Comparison of ENCODE assay signal across 38 cellular contexts in the genomic region with DNA sequence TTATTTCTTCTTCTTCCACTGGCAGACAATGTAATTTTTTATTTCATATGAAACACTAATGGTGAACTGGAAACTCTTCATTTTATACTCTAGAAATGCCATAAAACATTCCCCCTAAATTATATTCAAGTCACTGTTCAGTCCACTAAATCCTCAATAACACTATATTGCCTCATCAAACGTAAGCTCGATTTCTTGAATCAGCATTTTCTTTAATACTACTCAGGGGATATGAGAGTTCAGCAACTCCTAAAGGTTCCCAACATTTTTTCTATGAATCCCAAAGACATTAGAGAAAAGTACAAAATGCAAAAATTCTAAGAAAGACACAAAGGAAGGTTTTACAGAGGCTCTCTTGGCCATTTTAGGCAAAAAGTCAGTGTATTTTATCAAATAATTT. TPM values are rescaled to one million over a fixed set of nuclear protein-coding genes. Genes with fewer than 3 reads are reported as not detected.
"Had no signal": no experiment of that assay in that cellular context is flagged by ENCODE, and none has a peak within 500 bp of the region (broad histone marks: within the 10 kb centered on the region; RNA-seq: fewer than 3 reads in every experiment).

No MANE protein-coding gene starts in this region.

- H3K9me3 Mint-ChIP-seq: activated B cell treated with CpG ODN at 0.5 μM for 24 hours; activated CD4-positive, alpha-beta memory T cell treated with anti-CD3 and anti-CD28 coated beads for 36 hours; activated CD4-positive, alpha-beta T cell treated with anti-CD3 and anti-CD28 coated beads, Interleukin-2, amount 10 ng/mL, durations not matched to agents 24 days and 14 days; activated CD8-positive, alpha-beta T cell treated with anti-CD3 and anti-CD28 coated beads for 36 hours; activated naive CD4-positive, alpha-beta T cell treated with anti-CD3 and anti-CD28 coated beads for 36 hours; activated naive CD4-positive, alpha-beta T cell treated with anti-CD3 and anti-CD28 coated beads, Interleukin-2, amount 50 U/mL, for 72 hours; activated naive CD8-positive, alpha-beta T cell treated with anti-CD3 and anti-CD28 coated beads for 36 hours; activated T-cell treated with anti-CD3 and anti-CD28 coated beads, Interleukin-2, amount 50 U/mL, for 4 hours; activated T-cell treated with anti-CD3 and anti-CD28 coated beads, Interleukin-2, amount 50 U/mL, for 72 hours; activated T-helper 1 cell treated with anti-CD3 and anti-CD28 coated beads, Interleukin-12 subunit alpha, Interleukin-12 subunit beta, Interleukin-2, Interleukin-4 antibody, amounts not matched to agents 30 ng/mL and 10 ng/mL and 1 ng/mL, durations not matched to agents 14 hours and 24 hours and 36 hours; activated T-helper 17 cell treated with anti-CD3 and anti-CD28 coated beads, Interleukin-2, amount 50 U/mL, for 72 hours; T-helper 1 cell treated with Interleukin-12 subunit alpha and Interleukin-12 subunit beta and Interleukin-4 antibody, amounts not matched to agents 30 μg/mL and 1 μg/mL, for 36 hours; T-helper 2 cell treated with Interferon-gamma antibody and Interleukin-4, amounts not matched to agents 5 μg/mL and 100 μg/mL, for 36 hours had no signal

- H3K27me3 ChIP-seq: adrenal gland, body of pancreas, brain microvascular endothelial cell, breast epithelium had no signal

- H3K9me3 ChIP-seq: adrenal gland, body of pancreas, breast epithelium had no signal

- H3K4me3 Mint-ChIP-seq: activated B cell treated with CpG ODN at 0.5 μM for 24 hours; activated CD4-positive, alpha-beta memory T cell treated with anti-CD3 and anti-CD28 coated beads for 36 hours; activated CD4-positive, alpha-beta T cell treated with anti-CD3 and anti-CD28 coated beads, Interleukin-2, amount 10 ng/mL, durations not matched to agents 24 days and 14 days; activated CD8-positive, alpha-beta T cell treated with anti-CD3 and anti-CD28 coated beads for 36 hours; activated naive CD4-positive, alpha-beta T cell treated with anti-CD3 and anti-CD28 coated beads for 36 hours; activated naive CD8-positive, alpha-beta T cell treated with anti-CD3 and anti-CD28 coated beads for 36 hours; activated T-cell treated with anti-CD3 and anti-CD28 coated beads, Interleukin-2, amount 50 U/mL, for 4 hours; activated T-cell treated with anti-CD3 and anti-CD28 coated beads, Interleukin-2, amount 50 U/mL, for 72 hours; activated T-helper 1 cell treated with anti-CD3 and anti-CD28 coated beads, Interleukin-12 subunit alpha, Interleukin-12 subunit beta, Interleukin-2, Interleukin-4 antibody, amounts not matched to agents 30 ng/mL and 10 ng/mL and 1 ng/mL, durations not matched to agents 14 hours and 24 hours and 36 hours; activated T-helper 17 cell treated with anti-CD3 and anti-CD28 coated beads, Interleukin-2, amount 50 U/mL, for 72 hours; T-helper 1 cell treated with Interleukin-12 subunit alpha and Interleukin-12 subunit beta and Interleukin-4 antibody, amounts not matched to agents 30 μg/mL and 1 μg/mL, for 36 hours; T-helper 2 cell treated with Interferon-gamma antibody and Interleukin-4, amounts not matched to agents 5 μg/mL and 100 μg/mL, for 36 hours had no signal

- H3K4me1 ChIP-seq: adrenal gland, breast epithelium had no signal

- H3K4me3 ChIP-seq: adrenal gland, body of pancreas, breast epithelium had no signal

- H3K27ac Mint-ChIP-seq: activated B cell treated with CpG ODN at 0.5 μM for 24 hours; activated CD4-positive, alpha-beta memory T cell treated with anti-CD3 and anti-CD28 coated beads for 36 hours; activated CD4-positive, alpha-beta T cell treated with anti-CD3 and anti-CD28 coated beads, Interleukin-2, amount 10 ng/mL, durations not matched to agents 24 days and 14 days; activated CD8-positive, alpha-beta T cell treated with anti-CD3 and anti-CD28 coated beads for 36 hours; activated naive CD4-positive, alpha-beta T cell treated with anti-CD3 and anti-CD28 coated beads for 36 hours; activated naive CD4-positive, alpha-beta T cell treated with anti-CD3 and anti-CD28 coated beads, Interleukin-2, amount 50 U/mL, for 72 hours; activated naive CD8-positive, alpha-beta T cell treated with anti-CD3 and anti-CD28 coated beads for 36 hours; activated T-cell treated with anti-CD3 and anti-CD28 coated beads, Interleukin-2, amount 50 U/mL, for 72 hours; activated T-helper 1 cell treated with anti-CD3 and anti-CD28 coated beads, Interleukin-12 subunit alpha, Interleukin-12 subunit beta, Interleukin-2, Interleukin-4 antibody, amounts not matched to agents 30 ng/mL and 10 ng/mL and 1 ng/mL, durations not matched to agents 14 hours and 24 hours and 36 hours; activated T-helper 17 cell treated with anti-CD3 and anti-CD28 coated beads, Interleukin-2, amount 50 U/mL, for 72 hours; T-helper 1 cell treated with Interleukin-12 subunit alpha and Interleukin-12 subunit beta and Interleukin-4 antibody, amounts not matched to agents 30 μg/mL and 1 μg/mL, for 36 hours; T-helper 2 cell treated with Interferon-gamma antibody and Interleukin-4, amounts not matched to agents 5 μg/mL and 100 μg/mL, for 36 hours had no signal

- H3K36me3 ChIP-seq: adrenal gland, brain microvascular endothelial cell, breast epithelium had no signal

- H3K27ac ChIP-seq: adrenal gland, body of pancreas, brain microvascular endothelial cell, breast epithelium, VCaP had no signal

- ATAC-seq: activated CD8-positive, alpha-beta T cell treated with anti-CD3 and anti-CD28 coated beads for 36 hours; activated naive CD4-positive, alpha-beta T cell treated with anti-CD3 and anti-CD28 coated beads, Interleukin-2, amount 50 U/mL, for 72 hours; activated T-cell treated with anti-CD3 and anti-CD28 coated beads, Interleukin-2, amount 50 U/mL, for 4 hours; activated T-cell treated with anti-CD3 and anti-CD28 coated beads, Interleukin-2, amount 50 U/mL, for 72 hours; activated T-helper 17 cell treated with anti-CD3 and anti-CD28 coated beads, Interleukin-2, amount 50 U/mL, for 72 hours; body of pancreas had no signal

- H3K4me1 Mint-ChIP-seq: activated B cell treated with CpG ODN at 0.5 μM for 24 hours; activated CD4-positive, alpha-beta T cell treated with anti-CD3 and anti-CD28 coated beads, Interleukin-2, amount 10 ng/mL, durations not matched to agents 24 days and 14 days; activated naive CD8-positive, alpha-beta T cell treated with anti-CD3 and anti-CD28 coated beads for 36 hours; activated T-helper 17 cell treated with anti-CD3 and anti-CD28 coated beads, Interleukin-2, amount 50 U/mL, for 72 hours had no signal

- FAIRE-seq: astrocyte, TTC549 had no signal

- H3K36me3 Mint-ChIP-seq: activated CD4-positive, alpha-beta memory T cell treated with anti-CD3 and anti-CD28 coated beads for 36 hours; activated naive CD4-positive, alpha-beta T cell treated with anti-CD3 and anti-CD28 coated beads, Interleukin-2, amount 50 U/mL, for 72 hours; activated naive CD8-positive, alpha-beta T cell treated with anti-CD3 and anti-CD28 coated beads for 36 hours had no signal

- DNase-seq: activated B cell treated with CpG ODN at 0.5 μM for 24 hours; activated CD4-positive, alpha-beta memory T cell treated with anti-CD3 and anti-CD28 coated beads for 36 hours; activated CD4-positive, alpha-beta T cell treated with anti-CD3 and anti-CD28 coated beads for 4 hours; activated CD4-positive, alpha-beta T cell treated with anti-CD3 and anti-CD28 coated beads, Interleukin-2, amount 10 ng/mL, durations not matched to agents 24 days and 14 days; activated CD4-positive, alpha-beta T cell treated with anti-CD3 and anti-CD28 coated beads, Interleukin-2, amount 50 U/mL, for 1 hour; activated CD4-positive, alpha-beta T cell treated with anti-CD3 and anti-CD28 coated beads, Interleukin-2, amount 50 U/mL, for 4 hours; activated CD4-positive, CD25-positive, alpha-beta regulatory T cell treated with anti-CD3 and anti-CD28 coated beads, Interleukin-2, amount 50 U/mL, for 72 hours; activated CD8-positive, alpha-beta memory T cell treated with anti-CD3 and anti-CD28 coated beads, Interleukin-2, amount 50 U/mL, for 4 hours; activated CD8-positive, alpha-beta T cell treated with anti-CD3 and anti-CD28 coated beads for 36 hours; activated effector memory CD4-positive, alpha-beta T cell treated with anti-CD3 and anti-CD28 coated beads, Interleukin-2, amount 50 U/mL, for 16 hours; activated gamma-delta T cell treated with Interleukin-2 at 50 U/mL for 16 hours; activated naive CD4-positive, alpha-beta T cell; activated naive CD4-positive, alpha-beta T cell treated with anti-CD3 and anti-CD28 coated beads for 36 hours; activated naive CD4-positive, alpha-beta T cell treated with anti-CD3 and anti-CD28 coated beads, Interleukin-2, amount 50 U/mL, for 16 hours; activated naive CD8-positive, alpha-beta T cell treated with anti-CD3 and anti-CD28 coated beads for 36 hours; activated T-cell treated with anti-CD3 and anti-CD28 coated beads for 4 hours; activated T-cell treated with anti-CD3 and anti-CD28 coated beads, Interleukin-2, amount 50 U/mL, for 1 hour; activated T-cell treated with anti-CD3 and anti-CD28 coated beads, Interleukin-2, amount 50 U/mL, for 4 hours; activated T-cell treated with anti-CD3 and anti-CD28 coated beads, Interleukin-2, amount 50 U/mL, for 72 hours; adrenal gland; amniotic stem cell; aorta; body of pancreas; brain microvascular endothelial cell; central memory CD4-positive, alpha-beta T cell; T-helper 1 cell; T-helper 2 cell; T-helper 9 cell had no signal

RNA-seq across cellular contexts. Expression of a gene that starts 59.3 kb away (rescaled TPM):
- total RNA-seq: activated CD4-positive, alpha-beta memory T cell treated with anti-CD3 and anti-CD28 coated beads for 36 hours; activated CD8-positive, alpha-beta memory T cell treated with anti-CD3 and anti-CD28 coated beads for 36 hours; activated CD8-positive, alpha-beta T cell treated with anti-CD3 and anti-CD28 coated beads for 36 hours; activated naive CD4-positive, alpha-beta T cell treated with anti-CD3 and anti-CD28 coated beads for 36 hours; activated naive CD4-positive, alpha-beta T cell treated with anti-CD3 and anti-CD28 coated beads, Interleukin-2, amount 50 U/mL, for 72 hours; activated T-cell treated with anti-CD3 and anti-CD28 coated beads, Interleukin-2, amount 50 U/mL, for 4 hours; activated T-cell treated with anti-CD3 and anti-CD28 coated beads, Interleukin-2, amount 50 U/mL, for 72 hours; activated T-helper 17 cell treated with anti-CD3 and anti-CD28 coated beads, Interleukin-2, amount 50 U/mL, for 72 hours had no signal
